Comparison of ENCODE assay signal across 30 cellular contexts in genomic region chr20:19371112-19371511, GRCh38.
DNase-seq lines count a peak whose midpoint lies in the region; ATAC-seq and TF ChIP-seq lines count a peak whose summit lies in the region.
"Had no signal": no experiment of that assay in that cellular context is flagged by ENCODE, and none has a peak within 500 bp of the region (broad histone marks: within the 10 kb centered on the region; RNA-seq: fewer than 3 reads in every experiment).

No MANE protein-coding gene starts in this region.

- no peaks in the 10 kb centered on the region for H3K27me3 Mint-ChIP-seq in osteocyte (ENCODE audit: unreplicated experiment)
- H3K27me3 Mint-ChIP-seq: CD4-positive, alpha-beta memory T cell; CD4-positive, alpha-beta T cell; CD4-positive, CD25-positive, alpha-beta regulatory T cell had no signal

- no peaks in the 10 kb centered on the region for H3K4me1 Mint-ChIP-seq in osteocyte (ENCODE audit: unreplicated experiment)
- H3K4me1 Mint-ChIP-seq: B cell; CD14-positive monocyte; CD4-positive, alpha-beta memory T cell; CD4-positive, CD25-positive, alpha-beta regulatory T cell; CD8-positive, alpha-beta memory T cell had no signal

- H3K27ac Mint-ChIP-seq in osteocyte (ENCODE audit: unreplicated experiment) = no peak overlapping the region
- H3K27ac Mint-ChIP-seq: B cell; CD4-positive, alpha-beta memory T cell; CD4-positive, alpha-beta T cell; CD4-positive, CD25-positive, alpha-beta regulatory T cell; CD8-positive, alpha-beta memory T cell; CD8-positive, alpha-beta T cell had no signal

- no peak overlapping the region for H3K4me3 Mint-ChIP-seq in osteocyte (ENCODE audit: unreplicated experiment)
- H3K4me3 Mint-ChIP-seq: B cell; CD4-positive, alpha-beta memory T cell; CD4-positive, alpha-beta T cell; CD4-positive, CD25-positive, alpha-beta regulatory T cell; CD8-positive, alpha-beta memory T cell; CD8-positive, alpha-beta T cell had no signal

- no peaks in the 10 kb centered on the region for H3K27me3 ChIP-seq in esophagus muscularis mucosa
- H3K27me3 ChIP-seq: BE2C; BLaER1; BLaER1 treated with 17β-estradiol and CSF1 and Interleukin-3, amounts not matched to agents 10 nM and 100 nM had no signal

- no peaks in the 10 kb centered on the region for H3K9me3 ChIP-seq in esophagus muscularis mucosa
- H3K9me3 ChIP-seq: A549, BE2C, BLaER1, Caco-2 had no signal

- H3K36me3 ChIP-seq in esophagus muscularis mucosa = no peaks in the 10 kb centered on the region
- H3K36me3 ChIP-seq: BE2C; BLaER1; BLaER1 treated with 17β-estradiol and CSF1 and Interleukin-3, amounts not matched to agents 10 nM and 100 nM had no signal

- no peak for TF ChIP-seq EP300 in esophagus muscularis mucosa (IDR thresholded peaks at IDR 0.05)

- H3K36me3 Mint-ChIP-seq in osteocyte (ENCODE audit: unreplicated experiment) = no peaks in the 10 kb centered on the region
- H3K36me3 Mint-ChIP-seq: CD14-positive monocyte; CD4-positive, alpha-beta memory T cell; CD4-positive, CD25-positive, alpha-beta regulatory T cell; CD8-positive, alpha-beta memory T cell; CD8-positive, alpha-beta T cell had no signal

- intact Hi-C loops in esophagus muscularis mucosa (cut with DNase I) = no loop called here

- no peak for TF ChIP-seq POLR2A in esophagus muscularis mucosa (IDR thresholded peaks at IDR 0.05; ENCODE audit: low read depth)

- ATAC-seq in HG02840 (IDR thresholded peaks at IDR 0.05; ENCODE audit: low FRiP score, unreplicated experiment) = no peak
- ATAC-seq: A549; CD8-positive, alpha-beta T cell had no signal

- H3K4me1 ChIP-seq in esophagus muscularis mucosa = peaks cover 0 to 6% (median 5%) of the 10 kb centered on the region in 4 donors
- H3K4me1 ChIP-seq: A549; BE2C; BLaER1; BLaER1 treated with 17β-estradiol and CSF1 and Interleukin-3, amounts not matched to agents 10 nM and 100 nM; Caco-2 had no signal

- 100% methylated on average over 1 of the region's 1 CpG for WGBS in esophagus muscularis mucosa

- TF ChIP-seq CTCF in esophagus muscularis mucosa (IDR thresholded peaks at IDR 0.05) (no peak), osteocyte (IDR thresholded peaks at IDR 0.05) (no peak)

- DNase-seq in esophagus muscularis mucosa (ENCODE audit: extremely low spot score) = peak; percentile 75
- DNase-seq in osteocyte (ENCODE audit: extremely low spot score, unreplicated experiment) = peak; percentile 73
- DNase-seq in NCI-H1417 (lab: John Stamatoyannopoulos, UW) = no peak
- DNase-seq: 8988T; ACHN; AML-193; BE2C; C1 segment of cervical spinal cord; Caco-2; Calu3; CD4-positive, alpha-beta memory T cell; CD4-positive, alpha-beta T cell; CD4-positive, CD25-positive, alpha-beta regulatory T cell; CD8-positive, alpha-beta memory T cell; CD8-positive, alpha-beta T cell; COR-L47; DMS 273 treated with DMSO at 0.1 percent for 48 hours; DMS153; DMS53; DMS79 treated with DMSO at 0.1 percent for 48 hours; DND-41; EL had no signal

- no peak overlapping the region for H3K27ac ChIP-seq in esophagus muscularis mucosa (replicated peaks in 1 of 4)
- H3K27ac ChIP-seq: 22Rv1; A549; BLaER1; BLaER1 treated with 17β-estradiol and CSF1 and Interleukin-3, amounts not matched to agents 10 nM and 100 nM; C4-2B had no signal

- no peak overlapping the region for H3K4me3 ChIP-seq in esophagus muscularis mucosa
- H3K4me3 ChIP-seq: A549; BLaER1; BLaER1 treated with 17β-estradiol and CSF1 and Interleukin-3, amounts not matched to agents 10 nM and 100 nM had no signal

- H3K9me3 Mint-ChIP-seq in osteocyte (ENCODE audit: unreplicated experiment) = peaks cover 4% of the 10 kb centered on the region
- H3K9me3 Mint-ChIP-seq: CD4-positive, alpha-beta T cell; CD8-positive, alpha-beta T cell had no signal

Comparison
In these comparisons a context has a peak if more than half of its experiments do, and no peak if none do; other contexts are left out.
1. DNase-seq: peak in esophagus muscularis mucosa (single experiment) and osteocyte (single experiment); none in NCI-H1417 (0 of 3).